1 cellular context compared by ENCODE assay signal in genomic region chr19:41089955-41090354, GRCh38.
TF ChIP-seq lines count a peak whose summit lies in the region.

No MANE protein-coding gene starts in this region.

TF ChIP-seq in WTC11, 78 proteins besides CTCF, POLR2A, EP300 and RAD21:
- peak; percentile 72; the same call in 1 of the 2 replicates for TF ChIP-seq NFE2L1 (CRISPR knock-in tag; IDR thresholded peaks at IDR 0.05)
- TF ChIP-seq TCF7 (CRISPR knock-in tag; IDR thresholded peaks at IDR 0.05; ENCODE audit: low read depth), result 0 out of 2 replicates have a peak, but pooled peaks have one; percentile 59
- TF ChIP-seq ZNF396 (CRISPR knock-in tag; IDR thresholded peaks at IDR 0.05; ENCODE audit: borderline replicate concordance), result no peak
- TF ChIP-seq CBFB (CRISPR knock-in tag; IDR thresholded peaks at IDR 0.05; ENCODE audit: low read depth), result 0 out of 2 replicates have a peak, but pooled peaks have one; percentile 55
- TF ChIP-seq ZNF232 (CRISPR knock-in tag; IDR thresholded peaks at IDR 0.05), result no peak
- no peak for TF ChIP-seq JUN (CRISPR knock-in tag; IDR thresholded peaks at IDR 0.05)
- no peak for TF ChIP-seq GABPB1 (CRISPR knock-in tag; IDR thresholded peaks at IDR 0.05)
- peak; percentile 28; the same call in 1 of the 2 replicates for TF ChIP-seq FOXK1 (CRISPR knock-in tag; IDR thresholded peaks at IDR 0.05)
- TF ChIP-seq FOXP1 (CRISPR knock-in tag; IDR thresholded peaks at IDR 0.05; ENCODE audit: borderline replicate concordance), result peak; percentile 94
- TF ChIP-seq E2F4 (CRISPR knock-in tag; IDR thresholded peaks at IDR 0.05; ENCODE audit: borderline replicate concordance, low read depth), result peak; percentile 77; the same call in 1 of the 2 replicates
- peak; percentile 79 for TF ChIP-seq HMGXB4 (CRISPR knock-in tag; IDR thresholded peaks at IDR 0.05)
- TF ChIP-seq RORB (CRISPR knock-in tag; IDR thresholded peaks at IDR 0.05), result no peak
- no peak for TF ChIP-seq OVOL2 (CRISPR knock-in tag; IDR thresholded peaks at IDR 0.05; ENCODE audit: borderline replicate concordance)
- no peak for TF ChIP-seq TP53 (CRISPR knock-in tag; IDR thresholded peaks at IDR 0.05)
- TF ChIP-seq ZMAT4 (CRISPR knock-in tag; IDR thresholded peaks at IDR 0.05), result no peak
- TF ChIP-seq ZNF671 (CRISPR knock-in tag; IDR thresholded peaks at IDR 0.05), result no peak
- TF ChIP-seq RELA (CRISPR knock-in tag; IDR thresholded peaks at IDR 0.05; ENCODE audit: borderline replicate concordance), result no peak
- no peak for TF ChIP-seq ZNF138 (CRISPR knock-in tag; conservative IDR thresholded peaks at IDR 0.05)
- no peak for TF ChIP-seq ARID4B (CRISPR knock-in tag; IDR thresholded peaks at IDR 0.05; ENCODE audit: borderline replicate concordance)
- TF ChIP-seq PRRX2 (CRISPR knock-in tag; IDR thresholded peaks at IDR 0.05), result no peak
- TF ChIP-seq ZNF121 (CRISPR knock-in tag; IDR thresholded peaks at IDR 0.05), result no peak
- TF ChIP-seq ZNF425 (CRISPR knock-in tag; conservative IDR thresholded peaks at IDR 0.05), result no peak
- no peak for TF ChIP-seq MXD4 (CRISPR knock-in tag; IDR thresholded peaks at IDR 0.05; ENCODE audit: borderline replicate concordance)
- no peak; the same call in 1 of the 2 replicates for TF ChIP-seq NFYB (CRISPR knock-in tag; conservative IDR thresholded peaks at IDR 0.05; ENCODE audit: low read depth)
- peak; percentile 51; the same call in 1 of the 2 replicates for TF ChIP-seq PRDM15 (CRISPR knock-in tag; IDR thresholded peaks at IDR 0.05)
- peak; percentile 49; the same call in 1 of the 2 replicates for TF ChIP-seq ATF2 (CRISPR knock-in tag; IDR thresholded peaks at IDR 0.05; ENCODE audit: borderline replicate concordance, low read depth)
- TF ChIP-seq GRHL2 (CRISPR knock-in tag; IDR thresholded peaks at IDR 0.05; ENCODE audit: insufficient replicate concordance, severe bottlenecking), result no peak
- TF ChIP-seq ZBTB43 (CRISPR knock-in tag; IDR thresholded peaks at IDR 0.05), result 0 out of 2 replicates have a peak, but pooled peaks have one; percentile 47
- TF ChIP-seq PREB (CRISPR knock-in tag; IDR thresholded peaks at IDR 0.05; ENCODE audit: borderline replicate concordance), result no peak
- TF ChIP-seq SP1 (CRISPR knock-in tag; conservative IDR thresholded peaks at IDR 0.05), result peak; percentile 56; the same call in 1 of the 2 replicates
- peak; percentile 64; the same call in 1 of the 2 replicates for TF ChIP-seq FOXP4 (CRISPR knock-in tag; IDR thresholded peaks at IDR 0.05)
- TF ChIP-seq MAX (CRISPR knock-in tag; IDR thresholded peaks at IDR 0.05), result peak; percentile 85
- peak; percentile 85 for TF ChIP-seq E2F5 (CRISPR knock-in tag; IDR thresholded peaks at IDR 0.05)
- TF ChIP-seq SOX15 (CRISPR knock-in tag; IDR thresholded peaks at IDR 0.05), result no peak
- no peak for TF ChIP-seq NR2C2 (CRISPR knock-in tag; IDR thresholded peaks at IDR 0.05)
- peak; percentile 63; the same call in 1 of the 2 replicates for TF ChIP-seq MYBL2 (CRISPR knock-in tag; IDR thresholded peaks at IDR 0.05)
